In the genomic region with DNA sequence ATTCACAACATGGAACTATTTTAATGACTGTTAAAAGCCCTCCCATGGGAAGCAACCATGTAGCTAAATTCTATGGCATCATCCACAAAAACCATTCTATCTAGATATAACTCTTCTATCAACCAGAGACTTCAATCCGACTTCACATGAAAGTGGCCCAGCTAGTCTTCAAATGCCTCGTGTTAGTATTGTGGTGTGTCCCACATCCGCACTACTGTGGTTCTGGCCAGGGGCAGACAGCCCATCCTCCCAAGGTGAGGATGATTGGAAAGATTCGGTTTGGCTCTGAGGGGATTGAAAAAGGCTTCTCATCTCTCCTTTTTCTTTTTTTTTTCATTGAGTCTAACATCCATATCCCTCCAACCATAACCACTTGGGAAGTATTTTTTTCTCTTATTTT, we compare ENCODE assay signal across 31 cellular contexts.
"Had no signal": no experiment of that assay in that cellular context is flagged by ENCODE, and none has a peak within 500 bp of the region (broad histone marks: within the 10 kb centered on the region; RNA-seq: fewer than 3 reads in every experiment).

No MANE protein-coding gene starts in this region.

- H3K27ac Mint-ChIP-seq: activated B cell treated with CpG ODN at 0.5 μM for 24 hours; activated CD4-positive, alpha-beta memory T cell treated with anti-CD3 and anti-CD28 coated beads for 36 hours; activated naive CD4-positive, alpha-beta T cell treated with anti-CD3 and anti-CD28 coated beads, Interleukin-2, amount 10 ng/mL, durations not matched to agents 7 days and 5 days; activated naive CD4-positive, alpha-beta T cell treated with anti-CD3 and anti-CD28 coated beads, Interleukin-2, amount 50 U/mL, for 24 hours; activated naive CD8-positive, alpha-beta T cell; activated naive CD8-positive, alpha-beta T cell treated with anti-CD3 and anti-CD28 coated beads, Interleukin-2, amount 10 ng/mL, durations not matched to agents 7 days and 5 days; activated naive CD8-positive, alpha-beta T cell treated with anti-CD3 and anti-CD28 coated beads, Interleukin-2, amount 50 U/mL, for 24 hours; activated T-cell treated with anti-CD3 and anti-CD28 coated beads, Interleukin-2, amount 50 U/mL, for 24 hours; activated T-helper 2 cell treated with anti-CD3 and anti-CD28 coated beads, Interferon-gamma antibody, Interleukin-2, Interleukin-4, amounts not matched to agents 10 μg/mL and 5 μg/mL and 100 μg/mL, durations not matched to agents 14 hours and 24 hours and 36 hours; brain; T-cell; T-helper 17 cell had no signal

- H3K36me3 ChIP-seq: ascending aorta, cardiac muscle cell had no signal

- ATAC-seq: activated CD8-positive, alpha-beta T cell treated with anti-CD3 and anti-CD28 coated beads, Interleukin-2, amount 10 ng/mL, durations not matched to agents 7 days and 5 days; activated naive CD8-positive, alpha-beta T cell treated with anti-CD3 and anti-CD28 coated beads, Interleukin-2, amount 50 U/mL, for 24 hours; T-cell; T-helper 17 cell had no signal

- H3K27ac ChIP-seq: ascending aorta, cardiac muscle cell, VCaP had no signal

- H3K4me3 ChIP-seq: ascending aorta, cardiac muscle cell had no signal

- DNase-seq: activated B cell treated with CpG ODN at 0.5 μM for 24 hours; activated CD4-positive, alpha-beta memory T cell treated with anti-CD3 and anti-CD28 coated beads for 36 hours; activated CD4-positive, alpha-beta T cell treated with anti-CD3 and anti-CD28 coated beads for 4 hours; activated CD4-positive, alpha-beta T cell treated with anti-CD3 and anti-CD28 coated beads, Interleukin-2, amount 10 ng/mL, durations not matched to agents 7 days and 5 days; activated CD4-positive, CD25-positive, alpha-beta regulatory T cell treated with anti-CD3 and anti-CD28 coated beads, Interleukin-2, amount 50 U/mL, for 72 hours; activated CD8-positive, alpha-beta memory T cell treated with anti-CD3 and anti-CD28 coated beads for 24 hours; activated CD8-positive, alpha-beta memory T cell treated with anti-CD3 and anti-CD28 coated beads, Interleukin-2, amount 50 U/mL, for 4 hours; activated CD8-positive, alpha-beta T cell treated with anti-CD3 and anti-CD28 coated beads, Interleukin-2, amount 10 ng/mL, durations not matched to agents 7 days and 5 days; activated effector memory CD4-positive, alpha-beta T cell treated with Interleukin-2 at 50 U/mL for 16 hours; activated gamma-delta T cell; activated naive CD4-positive, alpha-beta T cell treated with anti-CD3 and anti-CD28 coated beads, Interleukin-2, amount 10 ng/mL, durations not matched to agents 7 days and 5 days; activated naive CD4-positive, alpha-beta T cell treated with Interleukin-2 at 50 U/mL for 16 hours; activated naive CD8-positive, alpha-beta T cell treated with anti-CD3 and anti-CD28 coated beads, Interleukin-2, amount 10 ng/mL, durations not matched to agents 7 days and 5 days; activated naive CD8-positive, alpha-beta T cell treated with anti-CD3 and anti-CD28 coated beads, Interleukin-2, amount 50 U/mL, for 24 hours; activated T-cell treated with anti-CD3 and anti-CD28 coated beads, Interleukin-2, amount 50 U/mL, for 24 hours; activated T-cell treated with anti-CD3 and anti-CD28 coated beads, Interleukin-2, amount 50 U/mL, for 48 hours; amygdala; anterior cingulate cortex; caudate nucleus; cerebellar nuclear complex; T-cell; T-helper 17 cell; T1000 had no signal

- H3K36me3 Mint-ChIP-seq: T-cell had no signal

- H3K27me3 Mint-ChIP-seq: activated B cell treated with CpG ODN at 0.5 μM for 24 hours; activated CD4-positive, alpha-beta memory T cell treated with anti-CD3 and anti-CD28 coated beads for 36 hours; activated CD4-positive, alpha-beta T cell treated with anti-CD3 and anti-CD28 coated beads, Interleukin-2, amount 10 ng/mL, durations not matched to agents 7 days and 5 days; activated naive CD4-positive, alpha-beta T cell treated with anti-CD3 and anti-CD28 coated beads, Interleukin-2, amount 10 ng/mL, durations not matched to agents 7 days and 5 days; activated naive CD4-positive, alpha-beta T cell treated with anti-CD3 and anti-CD28 coated beads, Interleukin-2, amount 50 U/mL, for 24 hours; activated naive CD8-positive, alpha-beta T cell; activated T-cell treated with anti-CD3 and anti-CD28 coated beads, Interleukin-2, amount 50 U/mL, for 24 hours; central memory CD8-positive, alpha-beta T cell; T-cell; T-helper 17 cell had no signal

- H3K27me3 ChIP-seq: ascending aorta, cardiac muscle cell had no signal

- H3K4me3 Mint-ChIP-seq: activated B cell treated with CpG ODN at 0.5 μM for 24 hours; activated CD4-positive, alpha-beta memory T cell treated with anti-CD3 and anti-CD28 coated beads for 36 hours; activated CD4-positive, alpha-beta T cell treated with anti-CD3 and anti-CD28 coated beads, Interleukin-2, amount 10 ng/mL, durations not matched to agents 7 days and 5 days; activated CD8-positive, alpha-beta T cell treated with anti-CD3 and anti-CD28 coated beads, Interleukin-2, amount 10 ng/mL, durations not matched to agents 7 days and 5 days; activated naive CD4-positive, alpha-beta T cell treated with anti-CD3 and anti-CD28 coated beads, Interleukin-2, amount 10 ng/mL, durations not matched to agents 7 days and 5 days; activated naive CD4-positive, alpha-beta T cell treated with anti-CD3 and anti-CD28 coated beads, Interleukin-2, amount 50 U/mL, for 24 hours; activated naive CD8-positive, alpha-beta T cell; activated naive CD8-positive, alpha-beta T cell treated with anti-CD3 and anti-CD28 coated beads, Interleukin-2, amount 10 ng/mL, durations not matched to agents 7 days and 5 days; activated naive CD8-positive, alpha-beta T cell treated with anti-CD3 and anti-CD28 coated beads, Interleukin-2, amount 50 U/mL, for 24 hours; activated T-cell treated with anti-CD3 and anti-CD28 coated beads, Interleukin-2, amount 50 U/mL, for 24 hours; brain; central memory CD8-positive, alpha-beta T cell; T-cell; T-helper 17 cell had no signal
